Comparison of ENCODE assay signal across 11 cellular contexts in genomic region chr10:61837748-61838055, GRCh38.
DNase-seq lines count a peak whose midpoint lies in the region; ATAC-seq and TF ChIP-seq lines count a peak whose summit lies in the region.
"Had no signal": no experiment of that assay in that cellular context is flagged by ENCODE, and none has a peak within 500 bp of the region (broad histone marks: within the 10 kb centered on the region; RNA-seq: fewer than 3 reads in every experiment).

No MANE protein-coding gene starts in this region.

- CTCF ChIA-PET in CD8-positive, alpha-beta T cell (lab: Charles Lee), result no interaction called here

- no peaks in the 10 kb centered on the region for H3K36me3 ChIP-seq in gastrocnemius medialis
- H3K36me3 ChIP-seq in CD8-positive, alpha-beta T cell (ENCODE audit: insufficient read depth, low read length), result no peaks in the 10 kb centered on the region

- peak; percentile 24 for DNase-seq in ELR (ENCODE audit: low read depth)
- DNase-seq in NCI-H69 (lab: John Stamatoyannopoulos, UW), result peak; percentile 64
- peak; percentile 13 for DNase-seq in fibroblast of the aortic adventitia (ENCODE audit: low read depth)
- DNase-seq in gastrocnemius medialis, result no peak
- DNase-seq in mesenteric fat pad (ENCODE audit: low spot score), result no peak
- DNase-seq in left ventricle myocardium superior, result no peak
- no peak for DNase-seq in CD8-positive, alpha-beta T cell
- DNase-seq: islet precursor cell, NCI-H524 treated with DMSO at 0.1 percent for 48 hours had no signal

- no peaks in the 10 kb centered on the region for H3K27me3 Mint-ChIP-seq in CD8-positive, alpha-beta T cell (ENCODE audit: low read depth)

- H3K9me3 ChIP-seq in gastrocnemius medialis, result no peaks in the 10 kb centered on the region
- H3K9me3 ChIP-seq in CD8-positive, alpha-beta T cell (ENCODE audit: low read length), result no peaks in the 10 kb centered on the region

- no peak for TF ChIP-seq POLR2A in gastrocnemius medialis (IDR thresholded peaks at IDR 0.05)

- in situ Hi-C loops in gastrocnemius medialis (cut with MboI; ENCODE audit: low sequenced_read_pairs in 4 of 4), result no loop called here

- H3K4me3 ChIP-seq in fibroblast of the aortic adventitia (ENCODE audit: low read depth, low read length) (no peak overlapping the region), gastrocnemius medialis (peak overlapping the region in 2 of 4 donors; percentile 10 to 19)
- H3K4me3 ChIP-seq in CD8-positive, alpha-beta T cell (ENCODE audit: low read depth, low read length), result no peak overlapping the region

- peak; percentile 73 for ATAC-seq in gastrocnemius medialis
- ATAC-seq in GM21528 (IDR thresholded peaks at IDR 0.05; ENCODE audit: low FRiP score, unreplicated experiment), result no peak
- no peak for ATAC-seq in left ventricle myocardium superior
- ATAC-seq in CD8-positive, alpha-beta T cell, result no peak

- H3K27me3 ChIP-seq in gastrocnemius medialis, result no peaks in the 10 kb centered on the region
- no peaks in the 10 kb centered on the region for H3K27me3 ChIP-seq in CD8-positive, alpha-beta T cell (ENCODE audit: insufficient read depth, low read length)

- H3K36me3 Mint-ChIP-seq in CD8-positive, alpha-beta T cell, result no peaks in the 10 kb centered on the region

- TF ChIP-seq CTCF in fibroblast of the aortic adventitia (IDR thresholded peaks at IDR 0.05; ENCODE audit: insufficient read depth, low read length), result no peak
- TF ChIP-seq CTCF in gastrocnemius medialis (IDR thresholded peaks at IDR 0.05 in 4 of 5, conservative IDR thresholded peaks at IDR 0.05 in 1 of 5), result no peak
- TF ChIP-seq CTCF in CD8-positive, alpha-beta T cell (IDR thresholded peaks at IDR 0.05), result no peak

- H3K4me1 Mint-ChIP-seq in CD8-positive, alpha-beta T cell (ENCODE audit: low read depth), result no peaks in the 10 kb centered on the region

- no peak overlapping the region for H3K27ac Mint-ChIP-seq in CD8-positive, alpha-beta T cell
- H3K27ac Mint-ChIP-seq: T-helper 1 cell treated with Interleukin-12 subunit alpha and Interleukin-12 subunit beta and Interleukin-4 antibody, amounts not matched to agents 30 μg/mL and 1 μg/mL, for 36 hours had no signal

- POLR2A ChIA-PET in CD8-positive, alpha-beta T cell (lab: Charles Lee), result no interaction called here

- no peak overlapping the region for H3K4me3 Mint-ChIP-seq in CD8-positive, alpha-beta T cell
- H3K4me3 Mint-ChIP-seq: T-helper 1 cell treated with Interleukin-12 subunit alpha and Interleukin-12 subunit beta and Interleukin-4 antibody, amounts not matched to agents 30 μg/mL and 1 μg/mL, for 36 hours had no signal

- peaks cover 25 to 26% of the 10 kb centered on the region in 2 donors for H3K4me1 ChIP-seq in gastrocnemius medialis
- H3K4me1 ChIP-seq in CD8-positive, alpha-beta T cell (ENCODE audit: insufficient read depth, low read length), result no peaks in the 10 kb centered on the region

- intact Hi-C loops in gastrocnemius medialis (cut with DNase I; ENCODE audit: low total_unique reads), result no loop called here
- intact Hi-C loops in left ventricle myocardium superior (cut with micrococcal nuclease), result no loop called here
- intact Hi-C loops in CD8-positive, alpha-beta T cell (cut with DNase I, micrococcal nuclease), result loop anchor here in 1 of 2 experiments (5.0 kb wide), 1 partner anchor 765 kb away; no protein-coding TSS in a partner anchor

- H3K27ac ChIP-seq in gastrocnemius medialis, result peak overlapping the region; percentile 32 to 72 (median 42)
- no peak overlapping the region for H3K27ac ChIP-seq in CD8-positive, alpha-beta T cell (ENCODE audit: low read depth, low read length)

- H3K9me3 Mint-ChIP-seq in CD8-positive, alpha-beta T cell, result no peaks in the 10 kb centered on the region
- H3K9me3 Mint-ChIP-seq: T-helper 1 cell treated with Interleukin-12 subunit alpha and Interleukin-12 subunit beta and Interleukin-4 antibody, amounts not matched to agents 30 μg/mL and 1 μg/mL, for 36 hours had no signal

Comparison
In these comparisons a context has a peak if more than half of its experiments do, and no peak if none do; other contexts are left out.
1. DNase-seq: peak in ELR (single experiment), NCI-H69 (single experiment) and fibroblast of the aortic adventitia (single experiment); none in gastrocnemius medialis (0 of 2), mesenteric fat pad (single experiment), left ventricle myocardium superior (single experiment) and CD8-positive, alpha-beta T cell (0 of 7).
2. ATAC-seq: peak in gastrocnemius medialis (2 of 2); none in GM21528 (single experiment), left ventricle myocardium superior (single experiment) and CD8-positive, alpha-beta T cell (single experiment).